Comparison of ENCODE assay signal across 9 cellular contexts in the genomic region with DNA sequence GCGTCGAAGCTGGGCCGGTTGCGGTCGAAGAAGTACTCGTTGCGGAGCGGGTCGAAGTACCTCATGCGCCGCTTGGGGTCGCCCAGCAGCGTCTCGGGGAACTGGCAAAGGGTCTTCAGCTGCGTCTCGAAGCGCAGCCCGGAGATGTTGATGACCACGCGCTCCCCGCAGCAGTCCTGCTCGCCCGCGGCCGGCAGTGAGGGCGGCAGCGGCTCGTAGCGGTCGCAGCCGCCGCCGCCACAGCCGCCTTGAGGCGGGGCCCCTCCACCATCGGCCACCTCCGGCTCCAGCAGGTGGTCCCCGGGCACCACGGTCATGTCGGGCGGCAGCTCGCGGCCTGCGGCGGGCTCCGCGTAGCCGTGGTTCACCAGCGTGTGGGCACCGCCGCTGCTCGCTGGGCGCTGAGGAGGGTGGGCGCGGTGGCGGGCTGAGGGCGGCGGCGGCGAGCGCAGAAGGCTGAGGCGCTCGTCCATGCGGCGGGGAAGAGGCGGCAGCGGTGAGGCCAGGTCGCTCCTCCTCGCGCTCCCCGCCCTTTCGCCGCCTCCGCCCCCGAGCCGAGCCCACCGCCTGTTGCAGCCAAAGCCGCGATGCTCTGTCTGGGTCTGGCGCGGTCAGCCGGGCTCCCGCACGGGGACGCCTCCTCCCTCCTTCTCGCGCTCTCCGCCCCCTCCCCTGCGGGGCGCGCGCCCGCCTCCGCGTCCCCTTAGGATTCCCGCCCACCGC.
DNase-seq lines count a peak whose midpoint lies in the region; FAIRE-seq lines count a peak whose summit lies in the region.
"Had no signal": no experiment of that assay in that cellular context is flagged by ENCODE, and none has a peak within 500 bp of the region (broad histone marks: within the 10 kb centered on the region; RNA-seq: fewer than 3 reads in every experiment).

TSS of gene KCNA3 (minus strand) at position 604 of the 723 bp plus-strand sequence. CDS start at position 473, 131 bp downstream.

- H3K4me3 ChIP-seq in rectal smooth muscle tissue (ENCODE audit: low read length): peak within 1 kb of the TSS; percentile 43

- H3K36me3 ChIP-seq in rectal smooth muscle tissue (ENCODE audit: control insufficient read depth, insufficient read depth, low read length): no peaks in the 10 kb centered on the region

- intact Hi-C loops in head of caudate nucleus (cut with DNase I): loop anchor here (10.0 kb wide), 1 partner anchor 80 kb away; no protein-coding TSS in a partner anchor

- FAIRE-seq in urothelium cell line (lab: Jason Lieb, UNC): peak; percentile 56
- FAIRE-seq: A204.1 had no signal

- no peaks in the 10 kb centered on the region for H3K4me1 ChIP-seq in rectal smooth muscle tissue (ENCODE audit: control insufficient read depth, insufficient read depth, low read length)

- H3K27ac ChIP-seq in rectal smooth muscle tissue (ENCODE audit: low read depth, low read length): no peak within 1 kb of the TSS

- peaks cover 5% of the 10 kb centered on the region for H3K27me3 ChIP-seq in rectal smooth muscle tissue (ENCODE audit: control insufficient read depth, insufficient read depth, low read length)

- DNase-seq in NCI-H1417 (lab: John Stamatoyannopoulos, UW): peak; percentile 11 to 67 (median 62)
- no peak for DNase-seq in NCI-H1417 treated with DMSO at 0.1 percent for 48 hours (lab: John Stamatoyannopoulos, UW)
- DNase-seq in NCI-H510A (lab: John Stamatoyannopoulos, UW): peak; percentile 63
- DNase-seq in activated T-cell treated with anti-CD3 and anti-CD28 coated beads, Interleukin-2, amount 50 U/mL, for 48 hours: peak; percentile 72 to 79
- peak in 40 of 42 donors; percentile 24 to 75 (median 60) for DNase-seq in head of caudate nucleus
- DNase-seq in urothelium cell line (ENCODE audit: low spot score): peak; percentile 78
- DNase-seq in GDM1 (lab: John Stamatoyannopoulos, UW): no peak

- H3K9ac ChIP-seq in rectal smooth muscle tissue (ENCODE audit: low read length): peak within 1 kb of the TSS; percentile 27

Comparison
In these comparisons a context has a peak if more than half of its experiments do, and no peak if none do; other contexts are left out.
1. DNase-seq: peak in NCI-H1417 (3 of 3), NCI-H510A (single experiment), activated T-cell treated with anti-CD3 and anti-CD28 coated beads, Interleukin-2, amount 50 U/mL, for 48 hours (2 of 2), head of caudate nucleus (40 of 42) and urothelium cell line (single experiment); none in NCI-H1417 treated with DMSO at 0.1 percent for 48 hours (single experiment) and GDM1 (single experiment).